1 cellular context compared by ENCODE assay signal in genomic region chr17:28947639-28948038, GRCh38.
TF ChIP-seq lines count a peak whose summit lies in the region.

No MANE protein-coding gene starts in this region.

TF ChIP-seq in IMR-90, 13 proteins besides CTCF, POLR2A, EP300 and RAD21:
- no peak for TF ChIP-seq CHD1 (IDR thresholded peaks at IDR 0.05; ENCODE audit: low read depth, low read length)
- TF ChIP-seq MAZ (IDR thresholded peaks at IDR 0.05; ENCODE audit: borderline replicate concordance, low read depth, low read length) = no peak
- TF ChIP-seq MAFK (IDR thresholded peaks at IDR 0.05; ENCODE audit: low read depth, low read length) = no peak
- TF ChIP-seq RCOR1 (IDR thresholded peaks at IDR 0.05; ENCODE audit: insufficient replicate concordance, low read length) = no peak
- no peak for TF ChIP-seq CEBPB (IDR thresholded peaks at IDR 0.05; ENCODE audit: low read depth, low read length)
- TF ChIP-seq MXI1 (IDR thresholded peaks at IDR 0.05; ENCODE audit: borderline replicate concordance, low read depth, low read length) = no peak
- no peak for TF ChIP-seq RFX5 (IDR thresholded peaks at IDR 0.05; ENCODE audit: low read depth, low read length)
- no peak for TF ChIP-seq SMC3 (IDR thresholded peaks at IDR 0.05; ENCODE audit: low read depth, low read length)
- no peak for TF ChIP-seq NFE2L2 (IDR thresholded peaks at IDR 0.05; ENCODE audit: low read depth, low read length)
